ENCODE assay signal across 1 cellular context in genomic region chr16:2180461-2180860, GRCh38.
TF ChIP-seq lines count a peak whose summit lies in the region.

No MANE protein-coding gene starts in this region.

TF ChIP-seq in GM23338, 12 proteins besides CTCF, POLR2A, EP300 and RAD21:
- TF ChIP-seq ZNF462 (CRISPR knock-in tag; IDR thresholded peaks at IDR 0.05) (no peak), STAT1 (IDR thresholded peaks at IDR 0.05; ENCODE audit: unreplicated experiment) (no peak), CREB1 (CRISPR knock-in tag; IDR thresholded peaks at IDR 0.05; ENCODE audit: low read depth) (no peak), ZNF114 (CRISPR knock-in tag; IDR thresholded peaks at IDR 0.05) (no peak)
